In the genomic region with DNA sequence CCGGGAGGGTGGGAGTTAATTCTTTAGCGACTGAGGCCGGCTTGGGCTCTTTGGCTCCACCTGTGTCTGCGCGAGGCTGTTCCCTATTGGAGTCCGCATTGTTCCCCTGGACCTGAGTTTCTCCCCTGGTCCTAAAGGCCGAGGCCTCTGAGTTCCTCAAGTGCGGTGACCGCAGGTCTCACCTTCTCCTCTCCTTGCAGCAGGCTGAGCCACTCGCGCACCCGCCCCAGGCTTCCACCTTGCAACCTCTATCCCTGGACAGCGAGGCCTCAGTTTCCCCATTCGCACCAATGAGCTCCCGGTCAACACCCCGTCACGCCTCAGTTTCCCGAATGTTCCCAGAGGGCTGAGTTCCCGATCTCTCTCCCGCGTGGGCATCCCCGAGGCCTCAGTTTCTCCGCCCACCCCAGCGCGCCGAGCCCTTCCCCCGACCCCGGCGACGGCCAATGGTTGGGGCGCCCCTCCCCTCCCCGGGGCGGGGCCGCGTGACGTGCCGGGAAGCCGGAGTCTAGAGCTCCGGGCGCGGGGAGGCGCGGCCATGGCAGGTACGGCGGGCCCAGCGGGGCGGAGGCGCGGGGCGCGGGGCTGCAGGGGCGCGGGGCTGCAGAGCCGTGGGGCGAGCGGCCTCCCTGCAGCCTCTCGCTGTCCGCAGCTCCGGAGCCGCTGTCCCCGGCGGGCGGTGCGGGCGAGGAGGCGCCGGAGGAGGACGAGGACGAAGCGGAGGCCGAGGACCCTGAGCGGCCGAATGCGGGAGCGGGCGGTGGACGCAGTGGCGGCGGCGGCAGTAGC, we compare ENCODE assay signal across 8 cellular contexts. TPM values are rescaled to one million over a fixed set of nuclear protein-coding genes. Genes with fewer than 3 reads are reported as not detected.
DNase-seq lines count a peak whose midpoint lies in the region; ATAC-seq, FAIRE-seq and TF ChIP-seq lines count a peak whose summit lies in the region.

A gene with protein sequence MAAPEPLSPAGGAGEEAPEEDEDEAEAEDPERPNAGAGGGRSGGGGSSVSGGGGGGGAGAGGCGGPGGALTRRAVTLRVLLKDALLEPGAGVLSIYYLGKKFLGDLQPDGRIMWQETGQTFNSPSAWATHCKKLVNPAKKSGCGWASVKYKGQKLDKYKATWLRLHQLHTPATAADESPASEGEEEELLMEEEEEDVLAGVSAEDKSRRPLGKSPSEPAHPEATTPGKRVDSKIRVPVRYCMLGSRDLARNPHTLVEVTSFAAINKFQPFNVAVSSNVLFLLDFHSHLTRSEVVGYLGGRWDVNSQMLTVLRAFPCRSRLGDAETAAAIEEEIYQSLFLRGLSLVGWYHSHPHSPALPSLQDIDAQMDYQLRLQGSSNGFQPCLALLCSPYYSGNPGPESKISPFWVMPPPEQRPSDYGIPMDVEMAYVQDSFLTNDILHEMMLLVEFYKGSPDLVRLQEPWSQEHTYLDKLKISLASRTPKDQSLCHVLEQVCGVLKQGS (plus strand): TSS at position 507 of the 789 bp plus-strand sequence. CDS start 32 bp downstream, at position 539.

- DNase-seq in AG09319 (ENCODE audit: extremely low read depth, low read depth) (peak; percentile 39), NCI-H510A (lab: John Stamatoyannopoulos, UW) (peak; percentile 84), coronary artery (ENCODE audit: low spot score) (peak; percentile 94), HepG2 (ENCODE audit: low spot score) (peak; percentile 72)
- peak; percentile 95 for DNase-seq in activated CD4-positive, alpha-beta T cell treated with anti-CD3 and anti-CD28 coated beads, Interleukin-2, amount 10 ng/mL, durations not matched to agents 7 days and 5 days
- peak; percentile 95 for DNase-seq in stimulated activated CD4-positive, alpha-beta T cell treated with anti-CD3 and anti-CD28 coated beads, Interleukin-4, amount 100 ng/mL, for 1 hour

- peak; percentile 70 for ATAC-seq in GM18909 (IDR thresholded peaks at IDR 0.05; ENCODE audit: poor library complexity, unreplicated experiment)
- ATAC-seq in HG03196 (IDR thresholded peaks at IDR 0.05; ENCODE audit: unreplicated experiment): peak; percentile 47
- peak; percentile 82 for ATAC-seq in HepG2

- H3K4me3 ChIP-seq in coronary artery (peak within 1 kb of the TSS; percentile 94), HepG2 (replicated peaks in 1 of 3; ENCODE audit: insufficient read depth in 1 of 3, low read depth in 2 of 3, low read length in 3 of 3) (peak within 1 kb of the TSS; percentile 69 to 88 (median 88))

- H3K4me3 Mint-ChIP-seq in activated CD4-positive, alpha-beta T cell treated with anti-CD3 and anti-CD28 coated beads, Interleukin-2, amount 10 ng/mL, durations not matched to agents 7 days and 5 days: peak within 1 kb of the TSS; percentile 91

- CTCF ChIA-PET in activated CD4-positive, alpha-beta T cell treated with anti-CD3 and anti-CD28 coated beads, Interleukin-2, amount 10 ng/mL, durations not matched to agents 7 days and 5 days (lab: Charles Lee): interaction anchor here (0.7 to 3.3 kb wide), 18 partner anchors 9 to 1192 kb away, joined by 3 to 29 read pairs (median 4); a partner anchor contains a TSS
- CTCF ChIA-PET in HepG2 (lab: Yijun Ruan, JAX; ENCODE audit: low intra/inter-chr PET ratio, low total read pairs): no interaction called here

- H3K4me1 Mint-ChIP-seq in activated CD4-positive, alpha-beta T cell treated with anti-CD3 and anti-CD28 coated beads, Interleukin-2, amount 10 ng/mL, durations not matched to agents 7 days and 5 days: peaks cover 34% of the 10 kb centered on the region

- H4K20me1 ChIP-seq in HepG2 (ENCODE audit: insufficient read depth, low read length): no peaks in the 10 kb centered on the region

- in situ Hi-C loops in HepG2 (cut with HindIII; ENCODE audit: extremely low pct_ligation_motif_present, low pct_unique_long_range_greater_than_20kb): no loop called here

- H3K27me3 ChIP-seq in HepG2 (ENCODE audit: control insufficient read depth in 1 of 2, insufficient read depth in 2 of 2, low read length in 2 of 2): no peaks in the 10 kb centered on the region; a peak in 1 of 5 replicates

- H3K27me3 Mint-ChIP-seq in activated CD4-positive, alpha-beta T cell treated with anti-CD3 and anti-CD28 coated beads, Interleukin-2, amount 10 ng/mL, durations not matched to agents 7 days and 5 days: no peaks in the 10 kb centered on the region

- no peaks in the 10 kb centered on the region for H3K36me3 ChIP-seq in HepG2 (replicated peaks in 1 of 2; ENCODE audit: control insufficient read depth in 1 of 2, insufficient read depth in 2 of 2, low read length in 2 of 2)

- no TSS peak for BruUV-seq in HepG2 (replicated peaks; lab: Mats Ljungman, UMichigan)

- intact Hi-C loops in HepG2 (cut with micrococcal nuclease; ENCODE audit: unreplicated experiment): loop anchor here (2.0 to 5.0 kb wide), 2 partner anchors 76 to 716 kb away; a partner anchor contains a TSS

- peak within 1 kb of the TSS; percentile 99 for H3K4me2 ChIP-seq in HepG2 (ENCODE audit: low read depth, low read length)

- peak within 1 kb of the TSS; percentile 97 for H3K27ac Mint-ChIP-seq in activated CD4-positive, alpha-beta T cell treated with anti-CD3 and anti-CD28 coated beads, Interleukin-2, amount 10 ng/mL, durations not matched to agents 7 days and 5 days

- POLR2A ChIA-PET in activated CD4-positive, alpha-beta T cell treated with anti-CD3 and anti-CD28 coated beads, Interleukin-2, amount 10 ng/mL, durations not matched to agents 7 days and 5 days (lab: Charles Lee): interaction anchor here (0.6 to 1.3 kb wide), 4 partner anchors 9 to 72 kb away, joined by 4 to 7 read pairs (median 5); no protein-coding TSS in a partner anchor
- POLR2A ChIA-PET in HepG2 (lab: Yijun Ruan, JAX): interaction anchor here (0.8 to 4.7 kb wide), 37 partner anchors 9 to 285 kb away, joined by 3 to 66 read pairs (median 4); a partner anchor contains a TSS

- peaks cover 8% of the 10 kb centered on the region for H3K36me3 Mint-ChIP-seq in activated CD4-positive, alpha-beta T cell treated with anti-CD3 and anti-CD28 coated beads, Interleukin-2, amount 10 ng/mL, durations not matched to agents 7 days and 5 days (ENCODE audit: low read depth)

- TF ChIP-seq POLR2A in HepG2 (IDR thresholded peaks at IDR 0.05; ENCODE audit: insufficient read depth in 1 of 2, low read depth in 2 of 2, low read length in 2 of 2): peak; percentile 63 to 67

- H3K9ac ChIP-seq in HepG2 (ENCODE audit: insufficient read depth, low read depth, low read length): peak within 1 kb of the TSS; percentile 88

- no peak for TF ChIP-seq EP300 in HepG2 (IDR thresholded peaks at IDR 0.05; ENCODE audit: low read depth in 2 of 2, low read length in 2 of 2)
- no peak for TF ChIP-seq EP300 in HepG2 (CRISPR knock-in tag; IDR thresholded peaks at IDR 0.05; ENCODE audit: borderline replicate concordance)

- H3K9me3 ChIP-seq in HepG2 (ENCODE audit: low read length): no peaks in the 10 kb centered on the region

- H3K27ac ChIP-seq in coronary artery (peak within 1 kb of the TSS; percentile 84 to 94), HepG2 (ENCODE audit: extremely low read length, insufficient read depth, low read length) (peak within 1 kb of the TSS; percentile 98)

- peaks cover 3% of the 10 kb centered on the region for H3K79me2 ChIP-seq in HepG2 (ENCODE audit: insufficient read depth, low read length)

- FAIRE-seq in HepG2 (lab: Jason Lieb, UNC): no peak

- peak; percentile 25 for TF ChIP-seq RAD21 in HepG2 (CRISPR knock-in tag; IDR thresholded peaks at IDR 0.05)

- no peaks in the 10 kb centered on the region for H3K9me3 Mint-ChIP-seq in activated CD4-positive, alpha-beta T cell treated with anti-CD3 and anti-CD28 coated beads, Interleukin-2, amount 10 ng/mL, durations not matched to agents 7 days and 5 days

- no peak within 1 kb of the TSS for H2AFZ ChIP-seq in HepG2 (ENCODE audit: low read length)

- 2% methylated on average over 21 of the region's 80 CpGs for WGBS in HepG2 (ENCODE audit: low lambda C conversion rate)

- H3K4me1 ChIP-seq in HepG2 (ENCODE audit: insufficient read depth, low read length): peaks cover 52% of the 10 kb centered on the region

- TF ChIP-seq CTCF in AG09319 (IDR thresholded peaks at IDR 0.05; ENCODE audit: low read depth, low read length) (peak; percentile 27), coronary artery (IDR thresholded peaks at IDR 0.05) (no peak), HepG2 (CRISPR knock-in tag; IDR thresholded peaks at IDR 0.05) (peak; percentile 51)

TF ChIP-seq in HepG2, 621 proteins besides CTCF, POLR2A, EP300 and RAD21 (continues in another document):
- TF ChIP-seq U2AF1 (optimal IDR thresholded peaks at IDR 0.05; ENCODE audit: low read depth, low read length) (peak; percentile 7), U2AF2 (IDR thresholded peaks at IDR 0.05; ENCODE audit: low read depth, low read length) (no peak), ZSCAN22 (CRISPR knock-in tag; IDR thresholded peaks at IDR 0.05) (no peak), ZNF678 (CRISPR knock-in tag; IDR thresholded peaks at IDR 0.05) (peak; percentile 10; the same call in 1 of the 2 replicates), JARID2 (CRISPR knock-in tag; IDR thresholded peaks at IDR 0.05; ENCODE audit: insufficient replicate concordance) (no peak)

RNA-seq across cellular contexts. Expression of the gene that starts here (rescaled TPM):
- total RNA-seq in activated CD4-positive, alpha-beta T cell treated with anti-CD3 and anti-CD28 coated beads, Interleukin-2, amount 10 ng/mL, durations not matched to agents 7 days and 5 days: 10 to 100 TPM; 21.2 to 28.1 TPM
- 12.9 and 15.8 TPM in 2 replicates for total RNA-seq in HepG2 (2016; rRNA removed; fragmentation: Illumina TruSeq; extraction: Trizol)
- 16.5 and 20.0 TPM in 2 replicates for total RNA-seq in HepG2 (2016; cell fraction: cytosol; rRNA removed; fragmentation: Illumina TruSeq; extraction: Trizol; ENCODE audit: low read depth)
- total RNA-seq in HepG2 (2016; cell fraction: insoluble cytoplasmic fraction; rRNA removed; fragmentation: Illumina TruSeq; extraction: Trizol): 13.8 and 14.3 TPM in 2 replicates
- total RNA-seq in HepG2 (2016; cell fraction: membrane; rRNA removed; fragmentation: Illumina TruSeq; extraction: Trizol): 26.2 and 26.3 TPM in 2 replicates
- total RNA-seq in HepG2 (2016; cell fraction: nucleus; rRNA removed; fragmentation: Illumina TruSeq; extraction: Trizol): 9.0 and 14.0 TPM in 2 replicates
- polyA plus RNA-seq in HepG2 (2011; rRNA removed): 10.8 and 12.5 TPM in 2 replicates
- polyA plus RNA-seq in HepG2 (2011; cell fraction: cytosol; rRNA removed): 9.6 and 14.7 TPM in 2 replicates
- polyA plus RNA-seq in HepG2 (2011; cell fraction: nucleus; rRNA removed): 11.4 TPM in 2 replicates
- polyA plus RNA-seq in HepG2 (2012): 9.9 and 11.7 TPM in 2 replicates
- polyA plus RNA-seq in HepG2 (2016; cell fraction: cytosol; fragmentation: Illumina TruSeq; extraction: Trizol; ENCODE audit: low read depth): 26.1 and 31.1 TPM in 2 replicates
- 16.6 and 21.7 TPM in 2 replicates for polyA plus RNA-seq in HepG2 (2016; cell fraction: insoluble cytoplasmic fraction; fragmentation: Illumina TruSeq; extraction: Trizol; ENCODE audit: low read depth)
- 33.3 and 33.5 TPM in 2 replicates for polyA plus RNA-seq in HepG2 (2016; cell fraction: membrane; fragmentation: Illumina TruSeq; extraction: Trizol; ENCODE audit: low read depth)
- polyA plus RNA-seq in HepG2 (2016; cell fraction: nucleus; fragmentation: Illumina TruSeq; extraction: Trizol; ENCODE audit: insufficient read depth, low read depth): 16.7 and 20.2 TPM in 2 replicates
- polyA minus RNA-seq in HepG2 (2011; rRNA and poly(A)+ RNA removed; ENCODE audit: low replicate concordance): 6.7 and 17.0 TPM in 2 replicates
- polyA minus RNA-seq in HepG2 (2011; cell fraction: cytosol; rRNA and poly(A)+ RNA removed): 7.6 and 9.1 TPM in 2 replicates
- polyA minus RNA-seq in HepG2 (2011; cell fraction: nucleus; rRNA and poly(A)+ RNA removed): 6.7 and 7.2 TPM in 2 replicates

Comparison
In these comparisons a context has a peak if more than half of its experiments do, and no peak if none do; other contexts are left out.
1. Peak in every context shown above with its lines: DNase-seq, ATAC-seq, H3K4me3 ChIP-seq and H3K27ac ChIP-seq.
2. DNase-seq: peak in every context shown above with its lines; median percentile 95 in activated CD4-positive, alpha-beta T cell treated with anti-CD3 and anti-CD28 coated beads, Interleukin-2, amount 10 ng/mL, durations not matched to agents 7 days and 5 days; 95 in stimulated activated CD4-positive, alpha-beta T cell treated with anti-CD3 and anti-CD28 coated beads, Interleukin-4, amount 100 ng/mL, for 1 hour; 94 in coronary artery; 84 in NCI-H510A; 72 in HepG2; 39 in AG09319.